ENCODE assay signal across 8 cellular contexts in genomic region chr12:52280319-52280795, GRCh38. TPM values are rescaled to one million over a fixed set of nuclear protein-coding genes. Genes with fewer than 3 reads are reported as not detected.
DNase-seq lines count a peak whose midpoint lies in the region; ATAC-seq, FAIRE-seq and TF ChIP-seq lines count a peak whose summit lies in the region.

No MANE protein-coding gene starts in this region.

- H3K4me1 ChIP-seq in esophagus (ENCODE audit: control insufficient read depth in 2 of 2, insufficient read depth in 2 of 2, low read length in 1 of 2): peaks cover 0 to 9% of the 10 kb centered on the region in 2 donors
- H3K4me1 ChIP-seq in pancreas: peaks cover 0 to 20% (median 4%) of the 10 kb centered on the region in 3 donors

- H3K27me3 ChIP-seq in esophagus (ENCODE audit: control insufficient read depth in 1 of 2, insufficient read depth in 2 of 2, low read length in 2 of 2) (no peaks in the 10 kb centered on the region), pancreas (no peaks in the 10 kb centered on the region)

- H3K36me3 ChIP-seq in esophagus (ENCODE audit: control insufficient read depth in 2 of 2, insufficient read depth in 2 of 2, low read length in 1 of 2): no peaks in the 10 kb centered on the region
- no peaks in the 10 kb centered on the region for H3K36me3 ChIP-seq in pancreas

- peak; percentile 56 to 72 (median 61) for ATAC-seq in pancreas
- ATAC-seq in HG03280 (IDR thresholded peaks at IDR 0.05; ENCODE audit: unreplicated experiment): no peak
- no peak for ATAC-seq in GM18867 (IDR thresholded peaks at IDR 0.05; ENCODE audit: unreplicated experiment)

- no peak for TF ChIP-seq CTCF in pancreas (IDR thresholded peaks at IDR 0.05)

- H3K4me3 ChIP-seq in esophagus (ENCODE audit: low read depth in 1 of 2, low read length in 2 of 2): no peak overlapping the region
- H3K4me3 ChIP-seq in pancreas: no peak overlapping the region

- DNase-seq in DMS53 (lab: John Stamatoyannopoulos, UW) (peak; percentile 75), NOMO-1 treated with DMSO at 0.1 percent for 48 hours (lab: John Stamatoyannopoulos, UW; ENCODE audit: unreplicated experiment) (peak; percentile 68), pancreas (peak in 4 of 6 donors; percentile 51 to 80 (median 60)), NCI-H146 treated with DMSO at 0.1 percent for 48 hours (lab: John Stamatoyannopoulos, UW; ENCODE audit: unreplicated experiment) (no peak)
- DNase-seq in activated CD4-positive, alpha-beta T cell treated with anti-CD3 and anti-CD28 coated beads, Interleukin-2, amount 50 U/mL, for 4 hours: no peak

- H3K27ac ChIP-seq in esophagus (ENCODE audit: low read depth in 2 of 2, low read length in 1 of 2) (peak overlapping the region; percentile 64 to 89), pancreas (peak overlapping the region; percentile 36 to 77 (median 67))

- FAIRE-seq in pancreas (lab: Jason Lieb, UNC): peak; percentile 74

- H3K9me3 ChIP-seq in esophagus (ENCODE audit: control insufficient read depth in 2 of 2, insufficient read depth in 1 of 2, low read depth in 1 of 2, low read length in 1 of 2) (no peaks in the 10 kb centered on the region), pancreas (no peaks in the 10 kb centered on the region)

- intact Hi-C loops in pancreas (cut with DNase I): no loop called here

- 31 to 48% methylated on average over 3 of the region's 3 CpGs for WGBS in esophagus, 2 donors
- 45 to 49% methylated on average over 3 of the region's 3 CpGs for WGBS in pancreas, 2 donors

RNA-seq across cellular contexts. Expression of gene KRT86, which starts 5.9 kb away (rescaled TPM):
- polyA plus RNA-seq in esophagus: under 1 TPM; 0.04 to 0.10 TPM
- total RNA-seq in pancreas: 1 to 10 TPM in 4 of 6 donors, under 1 TPM in 2; 0.60 to 3.3 (median 1.6) TPM
- polyA plus RNA-seq in pancreas: 1 to 10 TPM; 1.5 to 3.2 TPM

RNA-seq across cellular contexts. Expression of gene KRT81, which starts 11.0 kb away (rescaled TPM):
- polyA plus RNA-seq in esophagus (under 1 TPM; 0.05 to 0.08 TPM), pancreas (under 1 TPM; 0.38 to 0.66 TPM)
- total RNA-seq in pancreas: under 1 TPM in 2 of 6 donors, not detected in 4; 0.22 to 0.76 TPM

RNA-seq across cellular contexts. Expression of gene KRT83, which starts 40.8 kb away (rescaled TPM):
- not detected for polyA plus RNA-seq in esophagus
- total RNA-seq in pancreas: not detected
- not detected for polyA plus RNA-seq in pancreas

RNA-seq across cellular contexts. Expression of gene KRT7, which starts 47.3 kb away (rescaled TPM):
- polyA plus RNA-seq in esophagus (100 to 1,000 TPM; 153 to 213 TPM), pancreas (100 to 1,000 TPM; 111 to 238 TPM)
- 100 to 1,000 TPM in 3 of 6 donors, 10 to 100 TPM in 3; 57.5 to 336 (median 90.6) TPM for total RNA-seq in pancreas

Comparison
In these comparisons a context has a peak if more than half of its experiments do, and no peak if none do; other contexts are left out.
1. DNase-seq: peak in DMS53 (single experiment), NOMO-1 treated with DMSO at 0.1 percent for 48 hours (single experiment) and pancreas (4 of 6); none in NCI-H146 treated with DMSO at 0.1 percent for 48 hours (single experiment) and activated CD4-positive, alpha-beta T cell treated with anti-CD3 and anti-CD28 coated beads, Interleukin-2, amount 50 U/mL, for 4 hours (0 of 2).
2. ATAC-seq: peak in pancreas (4 of 4); none in HG03280 (single experiment) and GM18867 (single experiment).